9 cellular contexts compared by ENCODE assay signal in genomic region chrY:16097325-16097724, GRCh38.
"Had no signal": no experiment of that assay in that cellular context is flagged by ENCODE, and none has a peak within 500 bp of the region (broad histone marks: within the 10 kb centered on the region; RNA-seq: fewer than 3 reads in every experiment).

No MANE protein-coding gene starts in this region.

- ATAC-seq: HCT116, HepG2 had no signal

- H3K27ac ChIP-seq: GM23248, HL-60 had no signal

- H3K9me3 ChIP-seq: HAP-1 had no signal

- H3K36me3 ChIP-seq: HAP-1 had no signal

- H3K4me1 ChIP-seq: HAP-1 had no signal

- H3K4me3 ChIP-seq: GM23248, HAP-1 had no signal

- DNase-seq: GM23248, GOT3, H7, HFFc6, KBM-7 had no signal
